In the genomic region with DNA sequence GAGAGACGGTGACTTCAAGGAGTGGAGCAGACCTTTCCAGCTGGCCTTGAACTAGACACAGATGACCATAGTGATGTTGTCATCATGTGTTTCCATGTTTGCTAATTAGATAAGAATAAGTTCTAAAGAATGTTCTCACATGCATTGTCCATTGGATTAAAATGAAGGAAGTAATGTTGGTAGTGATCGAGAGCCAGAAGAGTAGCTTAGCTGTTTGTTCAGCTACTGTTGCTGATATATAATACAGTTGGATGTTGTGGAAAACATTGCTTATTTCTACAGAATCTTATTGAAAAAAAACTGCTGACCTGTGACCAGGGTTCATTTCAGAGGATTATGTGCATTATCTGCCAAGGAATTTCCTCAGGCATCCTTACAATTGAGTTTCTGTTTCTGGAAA, we compare ENCODE assay signal across 34 cellular contexts.
"Had no signal": no experiment of that assay in that cellular context is flagged by ENCODE, and none has a peak within 500 bp of the region (broad histone marks: within the 10 kb centered on the region; RNA-seq: fewer than 3 reads in every experiment).

No MANE protein-coding gene starts in this region.

- H3K27me3 ChIP-seq: MG63 had no signal

- H3K36me3 ChIP-seq: MG63 had no signal

- DNase-seq: Karpas-422, Kasumi-1, MG63, MM.1S, MV-4-11, NCI-H1048, NCI-H1092, NCI-H1092 treated with DMSO at 0.1 percent for 48 hours, NCI-H1105, NCI-H1105 treated with DMSO at 0.1 percent for 48 hours, NCI-H1417, NCI-H1417 treated with DMSO at 0.1 percent for 48 hours, NCI-H1436, NCI-H146, NCI-H1694, NCI-H1694 treated with DMSO at 0.1 percent for 48 hours, NCI-H187, NCI-H187 treated with DMSO at 0.1 percent for 48 hours, NCI-H1930, NCI-H2029, NCI-H2029 treated with DMSO at 0.1 percent for 48 hours, NCI-H2081, NCI-H2081 treated with DMSO at 0.1 percent for 48 hours, NCI-H2107, NCI-H2171, NCI-H2171 treated with DMSO at 0.1 percent for 48 hours, NCI-H2227 treated with DMSO at 0.1 percent for 48 hours, NCI-H226, NCI-H345, NCI-H446, NCI-H446 treated with DMSO at 0.1 percent for 48 hours, NCI-H510A, NCI-H510A treated with DMSO at 0.1 percent for 48 hours, NCI-H524 had no signal

- H3K9me3 ChIP-seq: MG63 had no signal

- H3K4me3 ChIP-seq: MG63 had no signal
